Comparison of ENCODE assay signal across 8 cellular contexts in genomic region chr6:33620158-33620583, GRCh38. TPM values are rescaled to one million over a fixed set of nuclear protein-coding genes. Genes with fewer than 3 reads are reported as not detected.
DNase-seq lines count a peak whose midpoint lies in the region; ATAC-seq and TF ChIP-seq lines count a peak whose summit lies in the region.

No MANE protein-coding gene starts in this region.

- H3K27ac Mint-ChIP-seq in natural killer cell treated with Interleukin-12 subunit alpha and Interleukin-12 subunit beta and Interleukin-15 and Interleukin-18, amount 100 ng/mL, for 72 hours: peak overlapping the region; percentile 88 to 89

- peaks cover 0 to 13% (median 0%) of the 10 kb centered on the region in 4 donors for H3K36me3 ChIP-seq in esophagus muscularis mucosa

- intact Hi-C loops in esophagus muscularis mucosa (cut with DNase I): no loop called here

- peak overlapping the region; percentile 79 to 90 (median 85) for H3K27ac ChIP-seq in esophagus muscularis mucosa (replicated peaks in 1 of 4)

- H3K4me3 ChIP-seq in esophagus muscularis mucosa: peak overlapping the region; percentile 58 to 78 (median 62)

- no peaks in the 10 kb centered on the region for H3K36me3 Mint-ChIP-seq in natural killer cell treated with Interleukin-12 subunit alpha and Interleukin-12 subunit beta and Interleukin-15 and Interleukin-18, amount 100 ng/mL, for 72 hours

- peak overlapping the region; percentile 93 for H3K4me3 Mint-ChIP-seq in natural killer cell treated with Interleukin-12 subunit alpha and Interleukin-12 subunit beta and Interleukin-15 and Interleukin-18, amount 100 ng/mL, for 72 hours

- TF ChIP-seq EP300 in esophagus muscularis mucosa (IDR thresholded peaks at IDR 0.05): no peak

- peaks cover 37 to 61% of the 10 kb centered on the region in 2 donors for H3K4me1 Mint-ChIP-seq in natural killer cell treated with Interleukin-12 subunit alpha and Interleukin-12 subunit beta and Interleukin-15 and Interleukin-18, amount 100 ng/mL, for 72 hours (ENCODE audit: low read depth in 2 of 2)

- peaks cover 20 to 62% (median 53%) of the 10 kb centered on the region in 4 donors for H3K4me1 ChIP-seq in esophagus muscularis mucosa

- no peaks in the 10 kb centered on the region for H3K27me3 Mint-ChIP-seq in natural killer cell treated with Interleukin-12 subunit alpha and Interleukin-12 subunit beta and Interleukin-15 and Interleukin-18, amount 100 ng/mL, for 72 hours

- no peak for TF ChIP-seq POLR2A in esophagus muscularis mucosa (IDR thresholded peaks at IDR 0.05; ENCODE audit: low read depth)

- ATAC-seq in natural killer cell treated with Interleukin-12 subunit alpha and Interleukin-12 subunit beta and Interleukin-15 and Interleukin-18, amount 100 ng/mL, for 72 hours: no peak
- ATAC-seq in GM19463 (IDR thresholded peaks at IDR 0.05; ENCODE audit: unreplicated experiment) (no peak), HG03095 (IDR thresholded peaks at IDR 0.05; ENCODE audit: unreplicated experiment) (no peak), HG03439 (IDR thresholded peaks at IDR 0.05; ENCODE audit: unreplicated experiment) (no peak)

- H3K9me3 ChIP-seq in esophagus muscularis mucosa: no peaks in the 10 kb centered on the region

- 3% methylated on average over 20 of the region's 20 CpGs for WGBS in esophagus muscularis mucosa

- peak; percentile 63 for DNase-seq in D341Med (ENCODE audit: low spot score)
- DNase-seq in Kasumi-1 (lab: John Stamatoyannopoulos, UW): peak; percentile 17 to 19
- peak; percentile 4 to 13 for DNase-seq in activated CD8-positive, alpha-beta memory T cell treated with anti-CD3 and anti-CD28 coated beads for 1 hour (ENCODE audit: extremely low read depth in 1 of 2, low read depth in 1 of 2)
- no peak for DNase-seq in esophagus muscularis mucosa (ENCODE audit: extremely low spot score)
- no peak for DNase-seq in natural killer cell treated with Interleukin-12 subunit alpha and Interleukin-12 subunit beta and Interleukin-15 and Interleukin-18, amount 100 ng/mL, for 72 hours (ENCODE audit: low spot score)

- H3K9me3 Mint-ChIP-seq in natural killer cell treated with Interleukin-12 subunit alpha and Interleukin-12 subunit beta and Interleukin-15 and Interleukin-18, amount 100 ng/mL, for 72 hours: no peaks in the 10 kb centered on the region

- H3K27me3 ChIP-seq in esophagus muscularis mucosa: peaks cover 0 to 49% (median 9%) of the 10 kb centered on the region in 4 donors

- no peak for TF ChIP-seq CTCF in esophagus muscularis mucosa (IDR thresholded peaks at IDR 0.05)

RNA-seq across cellular contexts. Expression of gene ITPR3, which starts 1.0 kb away (rescaled TPM):
- 10 to 100 TPM; 12.1 to 24.9 (median 20.5) TPM for total RNA-seq in esophagus muscularis mucosa
- 10 to 100 TPM; 27.6 to 77.6 TPM for total RNA-seq in natural killer cell treated with Interleukin-12 subunit alpha and Interleukin-12 subunit beta and Interleukin-15 and Interleukin-18, amount 100 ng/mL, for 72 hours

RNA-seq across cellular contexts. Expression of gene BAK1, which starts 40.1 kb away (rescaled TPM):
- 10 to 100 TPM in 3 of 4 donors, 1 to 10 TPM in 1; 9.9 to 13.1 (median 11.7) TPM for total RNA-seq in esophagus muscularis mucosa
- 100 to 1,000 TPM; 101 to 103 TPM for total RNA-seq in natural killer cell treated with Interleukin-12 subunit alpha and Interleukin-12 subunit beta and Interleukin-15 and Interleukin-18, amount 100 ng/mL, for 72 hours

Comparison
In these comparisons a context has a peak if more than half of its experiments do, and no peak if none do; other contexts are left out.
1. DNase-seq: peak in D341Med (single experiment), Kasumi-1 (2 of 2) and activated CD8-positive, alpha-beta memory T cell treated with anti-CD3 and anti-CD28 coated beads for 1 hour (2 of 2); none in esophagus muscularis mucosa (single experiment) and natural killer cell treated with Interleukin-12 subunit alpha and Interleukin-12 subunit beta and Interleukin-15 and Interleukin-18, amount 100 ng/mL, for 72 hours (single experiment).
2. RNA of gene BAK1, which starts 40.1 kb away (total RNA-seq): 101 to 103 TPM in natural killer cell treated with Interleukin-12 subunit alpha and Interleukin-12 subunit beta and Interleukin-15 and Interleukin-18, amount 100 ng/mL, for 72 hours; 9.9 to 13.1 TPM in esophagus muscularis mucosa; every median in the first group is over 4 times any median in the second.